16 cellular contexts compared by ENCODE assay signal in genomic region chr2:113831156-113831555, GRCh38. TPM values are rescaled to one million over a fixed set of nuclear protein-coding genes. Genes with fewer than 3 reads are reported as not detected.
DNase-seq lines count a peak whose midpoint lies in the region; ATAC-seq, FAIRE-seq and TF ChIP-seq lines count a peak whose summit lies in the region.
"Had no signal": no experiment of that assay in that cellular context is flagged by ENCODE, and none has a peak within 500 bp of the region (broad histone marks: within the 10 kb centered on the region; RNA-seq: fewer than 3 reads in every experiment).

No MANE protein-coding gene starts in this region.

- FAIRE-seq in H1 (lab: Jason Lieb, UNC), result no peak

- peaks cover 0 to 6% (median 1%) of the 10 kb centered on the region in 4 experiments; a peak in 3 of 7 replicates for H3K4me1 ChIP-seq in H1 (replicated peaks in 1 of 4; ENCODE audit: control insufficient read depth in 3 of 4, insufficient read depth in 4 of 4, low read length in 3 of 4)
- H3K4me1 ChIP-seq in aorta (ENCODE audit: control insufficient read depth in 1 of 2, insufficient read depth in 2 of 2, low read length in 2 of 2), result no peaks in the 10 kb centered on the region
- H3K4me1 ChIP-seq: psoas muscle had no signal

- no peak overlapping the region for H3K14ac ChIP-seq in H1 (ENCODE audit: insufficient read length)

- no peak overlapping the region for H3K56ac ChIP-seq in H1 (replicated peaks; ENCODE audit: insufficient read length, low read depth, low read length)

- DNase-seq in DMS53 (lab: John Stamatoyannopoulos, UW) (peak; percentile 78), LHCN-M2 (ENCODE audit: low read depth) (peak; percentile 50), H1 (ENCODE audit: low read depth in 1 of 2, low spot score in 2 of 2) (no peak), myocyte (ENCODE audit: low read depth) (peak; percentile 31), aorta (no peak), MG63 (no peak)
- no peak for DNase-seq in stimulated activated naive CD8-positive, alpha-beta T cell treated with anti-CD3 and anti-CD28 coated beads, Interleukin-15, Interleukin-2, amounts not matched to agents 100 U/mL and 50 U/mL, for 24 hours
- no peak for DNase-seq in activated CD4-positive, alpha-beta T cell treated with anti-CD3 and anti-CD28 coated beads for 48 hours
- DNase-seq: activated CD4-positive, alpha-beta T cell treated with anti-CD3 and anti-CD28 coated beads for 1 hour; activated T-cell treated with anti-CD3 and anti-CD28 coated beads, Interleukin-2, amount 50 U/mL, for 24 hours; amniotic stem cell; NCI-H69; psoas muscle; stimulated activated CD4-positive, alpha-beta T cell treated with anti-CD3 and anti-CD28 coated beads, Interleukin-2, amount 100 ng/mL, for 48 hours had no signal

- H3K9ac ChIP-seq in H1 (replicated peaks in 1 of 4; ENCODE audit: extremely low read depth in 1 of 4, low read depth in 3 of 4, low read length in 3 of 4), result no peak overlapping the region

- intact Hi-C loops in aorta (cut with DNase I), result no loop called here

- H3K36me3 ChIP-seq in H1 (ENCODE audit: control insufficient read depth in 2 of 4, insufficient read depth in 4 of 4, low read length in 3 of 4), result no peaks in the 10 kb centered on the region
- H3K36me3 ChIP-seq in aorta (ENCODE audit: control insufficient read depth in 1 of 2, insufficient read depth in 2 of 2, low read length in 1 of 2), result no peaks in the 10 kb centered on the region
- no peaks in the 10 kb centered on the region for H3K36me3 ChIP-seq in MG63

- no peak overlapping the region for H3K23ac ChIP-seq in H1 (ENCODE audit: insufficient read length)

- TF ChIP-seq RAD21 in H1 (IDR thresholded peaks at IDR 0.05 in 1 of 2, conservative IDR thresholded peaks at IDR 0.05 in 1 of 2; ENCODE audit: low read depth in 2 of 2, low read length in 2 of 2), result no peak

- H4K8ac ChIP-seq in H1 (ENCODE audit: extremely low read depth, insufficient read depth, low read length), result no peak overlapping the region

- no peaks in the 10 kb centered on the region for H3K9me3 ChIP-seq in H1 (ENCODE audit: insufficient read depth in 2 of 2, low read depth in 1 of 2, low read length in 1 of 2)
- no peaks in the 10 kb centered on the region for H3K9me3 ChIP-seq in aorta (ENCODE audit: control insufficient read depth, low read length)
- no peaks in the 10 kb centered on the region for H3K9me3 ChIP-seq in MG63
- H3K9me3 ChIP-seq: psoas muscle had no signal

- H2BK15ac ChIP-seq in H1 (ENCODE audit: low read length), result no peak overlapping the region

- H3K4me2 ChIP-seq in H1 (ENCODE audit: insufficient read depth in 1 of 2, low read depth in 2 of 2, low read length in 2 of 2), result no peak overlapping the region

- no peak overlapping the region for H2AK5ac ChIP-seq in H1 (ENCODE audit: low read depth, low read length)

- no peak for TF ChIP-seq CTCF in H1 (IDR thresholded peaks at IDR 0.05; ENCODE audit: control extremely low read depth in 1 of 3, insufficient read depth in 1 of 3, low read depth in 1 of 3, low read length in 3 of 3)

- no peak overlapping the region for H3K4ac ChIP-seq in H1 (replicated peaks; ENCODE audit: insufficient read length, low read depth, low read length)

- no peaks in the 10 kb centered on the region for H3K79me2 ChIP-seq in H1 (ENCODE audit: control insufficient read depth in 1 of 2, insufficient read depth in 2 of 2, low read length in 2 of 2)

- WGBS in H1 (ENCODE audit: extremely low coverage in 1 of 2, insufficient coverage in 1 of 2, insufficient read length in 1 of 2, insufficient replicate concordance in 2 of 2, low coverage in 1 of 2, low lambda C conversion rate in 2 of 2, missing lambda C conversion rate in 1 of 2), 2 experiments, result 92% methylated on average over 6 of the region's 6 CpGs; no CpG with 5 or more reads in 1 of the 2 experiments
- 70 to 74% methylated on average over 6 of the region's 6 CpGs for WGBS in aorta, 2 donors

- H4K91ac ChIP-seq in H1 (replicated peaks; ENCODE audit: insufficient read length, low read length), result peak overlapping the region; percentile 30

- no peak overlapping the region for H2BK12ac ChIP-seq in H1 (ENCODE audit: low read depth, low read length)

- CTCF ChIA-PET in H1 (lab: Charles Lee; ENCODE audit: partially characterized antibody), result interaction anchor here (1.1 to 1.5 kb wide), 3 partner anchors 12 to 52 kb away, joined by 3 to 4 read pairs (median 4); no protein-coding TSS in a partner anchor

- H2BK120ac ChIP-seq in H1 (replicated peaks; ENCODE audit: low read depth, low read length), result no peak overlapping the region

- H2BK5ac ChIP-seq in H1 (ENCODE audit: low read depth, low read length), result no peak overlapping the region

- H3K79me1 ChIP-seq in H1 (ENCODE audit: low read depth, low read length), result no peaks in the 10 kb centered on the region

- no peak for TF ChIP-seq EP300 in H1 (IDR thresholded peaks at IDR 0.05; ENCODE audit: borderline replicate concordance in 1 of 2, low read depth in 2 of 2, low read length in 2 of 2)

- ATAC-seq in aorta (ENCODE audit: low FRiP score), result no peak
- ATAC-seq in stimulated activated naive CD8-positive, alpha-beta T cell treated with anti-CD3 and anti-CD28 coated beads, Interleukin-15, Interleukin-2, amounts not matched to agents 100 U/mL and 50 U/mL, for 24 hours, result no peak
- ATAC-seq: psoas muscle had no signal

- H4K20me1 ChIP-seq in H1 (replicated peaks in 1 of 2; ENCODE audit: control insufficient read depth in 1 of 2, insufficient read depth in 2 of 2, low read length in 2 of 2), result no peaks in the 10 kb centered on the region

- H3K27ac ChIP-seq in H1 (ENCODE audit: low read depth, low read length) (no peak overlapping the region), aorta (ENCODE audit: low read depth in 1 of 2, low read length in 2 of 2) (no peak overlapping the region)
- H3K27ac ChIP-seq: HL-60, psoas muscle, SK-N-MC had no signal

- no peak overlapping the region for H3K18ac ChIP-seq in H1 (ENCODE audit: extremely low read depth, low read length)

- no peak overlapping the region for H4K5ac ChIP-seq in H1 (ENCODE audit: insufficient read length, low read depth, low read length)

- peak overlapping the region; percentile 86 for H2AFZ ChIP-seq in H1 (ENCODE audit: low read length)

- H3K27me3 ChIP-seq in H1 (replicated peaks in 1 of 4; ENCODE audit: control insufficient read depth in 3 of 4, extremely low read depth in 1 of 4, insufficient read depth in 3 of 4, low read length in 3 of 4) (no peaks in the 10 kb centered on the region), aorta (ENCODE audit: control insufficient read depth in 1 of 2, insufficient read depth in 2 of 2, low read length in 1 of 2) (no peaks in the 10 kb centered on the region), MG63 (no peaks in the 10 kb centered on the region)

- H3K4me3 ChIP-seq in H1 (ENCODE audit: extremely low read depth in 1 of 4, insufficient read depth in 2 of 4, low read depth in 3 of 4, low read length in 4 of 4) (no peak overlapping the region), aorta (ENCODE audit: low read length in 2 of 2) (no peak overlapping the region), MG63 (no peak overlapping the region)
- H3K4me3 ChIP-seq: psoas muscle, SK-N-MC had no signal

- TF ChIP-seq POLR2A in H1 (IDR thresholded peaks at IDR 0.05; ENCODE audit: control extremely low read depth in 1 of 2, low read depth in 2 of 2, low read length in 2 of 2), result no peak

- H2BK20ac ChIP-seq in H1 (ENCODE audit: low read length), result no peak overlapping the region

- POLR2A ChIA-PET in H1 (lab: Charles Lee; ENCODE audit: partially characterized antibody), result interaction anchor here (0.6 kb wide), 1 partner anchor 133 kb away, joined by 3 read pairs; no protein-coding TSS in a partner anchor

- peaks cover 2% of the 10 kb centered on the region; the same call in 1 of the 2 replicates for H3K23me2 ChIP-seq in H1 (ENCODE audit: low read depth, low read length)

TF ChIP-seq in H1, 55 proteins besides CTCF, POLR2A, EP300 and RAD21:
- peak; percentile 41; the same call in 1 of the 2 replicates for TF ChIP-seq MAFK (IDR thresholded peaks at IDR 0.05; ENCODE audit: low read depth, low read length)
- TF ChIP-seq YY1 (IDR thresholded peaks at IDR 0.05; ENCODE audit: low read depth, low read length), result peak; percentile 60; the same call in 1 of the 2 replicates
- TF ChIP-seq NRF1 (IDR thresholded peaks at IDR 0.05; ENCODE audit: low read depth, low read length), result no peak
- no peak for TF ChIP-seq ASH2L (IDR thresholded peaks at IDR 0.05; ENCODE audit: low read length)
- TF ChIP-seq BACH1 (IDR thresholded peaks at IDR 0.05; ENCODE audit: low read length), result peak; percentile 64

RNA-seq across cellular contexts. Expression of gene ACTR3, which starts 58.7 kb away (rescaled TPM):
- total RNA-seq in LHCN-M2 (2014; rRNA removed), result 307 and 331 TPM in 2 replicates
- 276 TPM for polyA plus RNA-seq in LHCN-M2 (2012)
- 184 and 189 TPM in 2 replicates for total RNA-seq in H1 (2021; fragmentation: NEBNext Ultra II Directional; extraction: Animal tissue kit (Norgen Biotek cat#: 25700))
- 32.5 and 51.7 TPM in 2 replicates for polyA plus RNA-seq in H1 (2011; rRNA removed)
- 84.8 TPM for polyA plus RNA-seq in H1 (2011; cell fraction: cytosol; rRNA removed)
- polyA plus RNA-seq in H1 (2011; cell fraction: nucleus; rRNA removed), result 31.7 TPM
- 95.9 to 118 TPM (median 110 TPM) in 4 replicates for polyA plus RNA-seq in H1 (2012, experiment 1 of 2)
- polyA plus RNA-seq in H1 (2012, experiment 2 of 2), result 9.4 TPM
- polyA plus RNA-seq in H1 (2013, experiment 1 of 2), result 81.1 TPM
- polyA plus RNA-seq in H1 (2013, experiment 2 of 2), result 87.4 TPM
- polyA minus RNA-seq in H1 (2011; rRNA and poly(A)+ RNA removed), result 138 and 148 TPM in 2 replicates
- polyA minus RNA-seq in H1 (2011; cell fraction: cytosol; rRNA and poly(A)+ RNA removed), result 159 TPM
- polyA minus RNA-seq in H1 (2011; cell fraction: nucleus; rRNA and poly(A)+ RNA removed), result 89.2 TPM
- 224 and 285 TPM in 2 replicates for total RNA-seq in myocyte
- 168 TPM for polyA plus RNA-seq in myocyte (2012)
- 100 to 1,000 TPM; 222 to 318 TPM for total RNA-seq in aorta
- 100 to 1,000 TPM in 1 of 2 donors, 10 to 100 TPM in 1; 66.3 to 126 TPM for polyA plus RNA-seq in aorta
- 378 and 428 TPM in 2 replicates for total RNA-seq in MG63 (2014; rRNA removed; shearing (Covaris generic); ENCODE audit: low replicate concordance)

Comparison
In these comparisons a context has a peak if more than half of its experiments do, and no peak if none do; other contexts are left out.
1. DNase-seq: peak in DMS53 (single experiment), LHCN-M2 (single experiment) and myocyte (single experiment); none in H1 (0 of 2), aorta (0 of 2), stimulated activated naive CD8-positive, alpha-beta T cell treated with anti-CD3 and anti-CD28 coated beads, Interleukin-15, Interleukin-2, amounts not matched to agents 100 U/mL and 50 U/mL, for 24 hours (single experiment), MG63 (single experiment) and activated CD4-positive, alpha-beta T cell treated with anti-CD3 and anti-CD28 coated beads for 48 hours (single experiment).